8 cellular contexts compared by ENCODE assay signal in the genomic region with DNA sequence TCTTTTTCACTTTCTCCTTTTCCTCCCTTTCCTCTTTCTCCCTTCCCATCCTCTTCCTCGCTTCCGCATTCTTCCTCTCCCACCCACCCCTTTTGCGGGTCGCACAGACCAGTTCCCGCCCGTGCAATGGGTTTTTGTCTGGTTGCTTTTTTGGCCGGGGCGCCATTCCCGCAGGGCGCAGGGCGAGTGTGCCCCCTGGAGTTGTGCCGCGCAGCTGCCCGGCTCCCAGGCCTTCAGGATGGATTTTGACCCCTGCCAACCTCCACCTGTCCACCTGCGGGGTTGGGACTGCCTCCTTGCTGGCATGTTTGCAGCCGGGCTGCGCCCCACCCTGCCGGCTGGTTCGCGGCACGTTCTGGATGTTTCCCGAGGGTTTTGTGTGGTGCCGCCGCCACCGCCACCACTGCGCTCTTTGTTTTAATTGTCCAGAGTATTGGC. TPM values are rescaled to one million over a fixed set of nuclear protein-coding genes. Genes with fewer than 3 reads are reported as not detected.
DNase-seq lines count a peak whose midpoint lies in the region; FAIRE-seq and TF ChIP-seq lines count a peak whose summit lies in the region.

No MANE protein-coding gene starts in this region.

- H3K27me3 ChIP-seq in BLaER1 treated with 17β-estradiol and CSF1 and Interleukin-3, amounts not matched to agents 10 nM and 100 nM: peaks cover 0 to 50% (median 42%) of the 10 kb centered on the region in 11 experiments; a peak in 14 of 22 replicates
- H3K27me3 ChIP-seq in HUES64 (ENCODE audit: insufficient read depth, low read length) (peaks cover 29% of the 10 kb centered on the region; the same call in 1 of the 2 replicates), subcutaneous abdominal adipose tissue (ENCODE audit: control insufficient read depth in 5 of 5, insufficient read depth in 4 of 5, low read length in 5 of 5) (peaks cover 0 to 3% (median 0%) of the 10 kb centered on the region in 5 donors)

- peaks cover 50 to 85% (median 81%) of the 10 kb centered on the region in 10 experiments for H3K4me1 ChIP-seq in BLaER1 treated with 17β-estradiol and CSF1 and Interleukin-3, amounts not matched to agents 10 nM and 100 nM
- H3K4me1 ChIP-seq in HUES64 (ENCODE audit: insufficient read depth, low read length) (peaks cover 26% of the 10 kb centered on the region), kidney (ENCODE audit: control insufficient read depth in 1 of 2, insufficient read depth in 1 of 2, low read depth in 1 of 2, low read length in 2 of 2) (no peaks in the 10 kb centered on the region), subcutaneous abdominal adipose tissue (ENCODE audit: control insufficient read depth in 5 of 5, insufficient read depth in 5 of 5, low read length in 5 of 5) (peaks cover 2 to 42% (median 30%) of the 10 kb centered on the region in 5 donors)

- H3K36me3 ChIP-seq in BLaER1 treated with 17β-estradiol and CSF1 and Interleukin-3, amounts not matched to agents 10 nM and 100 nM: no peaks in the 10 kb centered on the region
- H3K36me3 ChIP-seq in HUES64 (ENCODE audit: insufficient read depth, low read length) (no peaks in the 10 kb centered on the region), kidney (ENCODE audit: control insufficient read depth in 1 of 2, insufficient read depth in 2 of 2, low read length in 2 of 2) (no peaks in the 10 kb centered on the region), subcutaneous abdominal adipose tissue (ENCODE audit: control insufficient read depth in 5 of 5, insufficient read depth in 5 of 5, low read length in 5 of 5) (no peaks in the 10 kb centered on the region)

- in situ Hi-C loops in astrocyte of the spinal cord (cut with HindIII; ENCODE audit: low sequenced_read_pairs): no loop called here

- DNase-seq in astrocyte of the spinal cord (ENCODE audit: low read depth, low spot score) (no peak), kidney (peak; percentile 78), NCI-H1694 treated with DMSO at 0.1 percent for 48 hours (lab: John Stamatoyannopoulos, UW) (no peak), cerebellar nuclear complex (lab: John Stamatoyannopoulos, UW) (no peak), NOMO-1 (lab: John Stamatoyannopoulos, UW; ENCODE audit: unreplicated experiment in 2 of 2) (no peak)

- H3K9me3 ChIP-seq in BLaER1 treated with 17β-estradiol and CSF1 and Interleukin-3, amounts not matched to agents 10 nM and 100 nM (replicated peaks in 1 of 11): peaks cover 0 to 4% (median 0%) of the 10 kb centered on the region in 11 experiments; a peak in 3 of 22 replicates
- H3K9me3 ChIP-seq in HUES64 (ENCODE audit: insufficient read depth, low read depth, low read length) (no peaks in the 10 kb centered on the region), kidney (ENCODE audit: control insufficient read depth in 1 of 2, low read length in 2 of 2) (no peaks in the 10 kb centered on the region), subcutaneous abdominal adipose tissue (ENCODE audit: control insufficient read depth in 5 of 5, low read length in 5 of 5) (no peaks in the 10 kb centered on the region)

- H3K4me2 ChIP-seq in BLaER1 treated with 17β-estradiol and CSF1 and Interleukin-3, amounts not matched to agents 10 nM and 100 nM: peak overlapping the region; percentile 69 to 96 (median 90)

- peak overlapping the region in 8 of 11 experiments; percentile 4 to 88 (median 48); a peak in 11 of 22 replicates for H3K27ac ChIP-seq in BLaER1 treated with 17β-estradiol and CSF1 and Interleukin-3, amounts not matched to agents 10 nM and 100 nM
- H3K27ac ChIP-seq in HUES64 (ENCODE audit: low read depth, low read length) (peak overlapping the region; percentile 71; the same call in 1 of the 2 replicates), kidney (ENCODE audit: low read depth in 2 of 2, low read length in 2 of 2) (peak overlapping the region in 1 of 2 donors; percentile 43), subcutaneous abdominal adipose tissue (ENCODE audit: low read depth, low read length) (no peak overlapping the region)

- TF ChIP-seq CTCF in astrocyte of the spinal cord (IDR thresholded peaks at IDR 0.05; ENCODE audit: low read depth, low read length): peak; percentile 39
- peak; percentile 18 for TF ChIP-seq CTCF in kidney (IDR thresholded peaks at IDR 0.05; ENCODE audit: borderline replicate concordance, extremely low read depth, insufficient read depth)

- WGBS in HUES64: under 1% methylated on average over 26 of the region's 26 CpGs

- peak overlapping the region; percentile 76 to 89 (median 82) for H3K4me3 ChIP-seq in BLaER1 treated with 17β-estradiol and CSF1 and Interleukin-3, amounts not matched to agents 10 nM and 100 nM
- peak overlapping the region; percentile 78 for H3K4me3 ChIP-seq in HUES64 (ENCODE audit: low read length)
- H3K4me3 ChIP-seq in astrocyte of the spinal cord (ENCODE audit: low read depth, low read length): peak overlapping the region; percentile 58
- peak overlapping the region; percentile 47 to 52 for H3K4me3 ChIP-seq in kidney (ENCODE audit: low read length in 2 of 2)
- H3K4me3 ChIP-seq in subcutaneous abdominal adipose tissue (ENCODE audit: low read depth in 1 of 5, low read length in 5 of 5): peak overlapping the region; percentile 38 to 58 (median 45)

- no peaks in the 10 kb centered on the region; a peak in 1 of 22 replicates for H4K20me1 ChIP-seq in BLaER1 treated with 17β-estradiol and CSF1 and Interleukin-3, amounts not matched to agents 10 nM and 100 nM

- no peak for FAIRE-seq in kidney (lab: Jason Lieb, UNC)

- peak overlapping the region; percentile 23 to 90 (median 80); a peak in 20 of 22 replicates for H3K9ac ChIP-seq in BLaER1 treated with 17β-estradiol and CSF1 and Interleukin-3, amounts not matched to agents 10 nM and 100 nM
- H3K9ac ChIP-seq in HUES64 (ENCODE audit: low read depth, low read length) (peak overlapping the region; percentile 77), kidney (ENCODE audit: low read length in 2 of 2) (no peak overlapping the region), subcutaneous abdominal adipose tissue (ENCODE audit: low read length in 5 of 5) (no peak overlapping the region)

- intact Hi-C loops in kidney (cut with DNase I): no loop called here

RNA-seq across cellular contexts. Expression of a gene that starts 0.6 kb away (rescaled TPM):
- 24.9 TPM for polyA plus RNA-seq in HUES64 (2013, experiment 1 of 2)
- 24.5 TPM for polyA plus RNA-seq in HUES64 (2013, experiment 2 of 2)
- total RNA-seq in kidney: 60.3 TPM
- 8.2 TPM for polyA plus RNA-seq in kidney (ENCODE audit: insufficient read depth, low read depth, low replicate concordance)

RNA-seq across cellular contexts. Expression of a gene that starts 50.7 kb away (rescaled TPM):
- 65.8 TPM for polyA plus RNA-seq in HUES64 (2013, experiment 1 of 2)
- 73.9 TPM for polyA plus RNA-seq in HUES64 (2013, experiment 2 of 2)
- total RNA-seq in kidney: 23.8 TPM
- polyA plus RNA-seq in kidney (ENCODE audit: insufficient read depth, low read depth, low replicate concordance): 97.2 TPM

Comparison
In these comparisons a context has a peak if more than half of its experiments do, and no peak if none do; other contexts are left out.
1. H3K9ac ChIP-seq: peak in BLaER1 treated with 17β-estradiol and CSF1 and Interleukin-3, amounts not matched to agents 10 nM and 100 nM (11 of 11) and HUES64 (single experiment); none in kidney (0 of 2) and subcutaneous abdominal adipose tissue (0 of 5).
2. Peak in every context shown above with its lines, with median percentiles within 50 percentile points of each other: H3K4me3 ChIP-seq.